ENCODE assay signal across 28 cellular contexts in the genomic region with DNA sequence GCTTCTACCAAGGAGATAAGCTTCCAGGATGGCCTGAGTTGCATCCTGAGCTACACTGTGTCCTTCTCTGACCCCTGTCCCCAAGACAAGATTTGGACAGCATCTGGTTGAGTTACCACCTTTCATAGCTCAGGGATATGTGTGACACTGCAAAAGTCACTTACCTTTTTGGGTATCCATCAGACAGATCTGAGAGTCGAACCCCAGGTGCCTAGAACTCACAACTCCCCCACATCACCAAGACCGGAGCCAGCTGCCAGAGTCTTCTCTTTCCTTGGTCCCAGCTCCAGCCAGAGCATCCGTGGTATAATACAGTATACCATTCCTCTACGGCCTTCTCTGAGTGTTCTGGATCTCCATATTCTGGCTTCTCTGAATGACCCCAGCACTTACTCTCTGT.
"Had no signal": no experiment of that assay in that cellular context is flagged by ENCODE, and none has a peak within 500 bp of the region (broad histone marks: within the 10 kb centered on the region; RNA-seq: fewer than 3 reads in every experiment).

No MANE protein-coding gene starts in this region.

- H3K9me3 Mint-ChIP-seq: endodermal cell; stimulated activated effector memory CD8-positive, alpha-beta T cell treated with anti-CD3 and anti-CD28 coated beads, Interleukin-12 subunit alpha, Interleukin-12 subunit beta, amount 100 ng/mL, for 72 hours; stimulated activated naive CD8-positive, alpha-beta T cell treated with anti-CD3 and anti-CD28 coated beads, Interleukin-15, Interleukin-2, amounts not matched to agents 100 ng/mL and 50 ng/mL, for 24 hours had no signal

- DNase-seq: cortex of kidney; dorsolateral prefrontal cortex; effector CD4-positive, alpha-beta T cell; endodermal cell; foreskin keratinocyte; heart left ventricle; left cardiac atrium; left lung; mesendoderm; midbrain; naive thymus-derived CD4-positive, alpha-beta T cell; posterior cingulate gyrus; psoas muscle; right cardiac atrium; sigmoid colon; stimulated activated CD4-positive, alpha-beta T cell treated with anti-CD3 and anti-CD28 coated beads, Interleukin-2, amount 100 ng/mL, for 24 hours; stimulated activated CD4-positive, alpha-beta T cell treated with anti-CD3 and anti-CD28 coated beads, Interleukin-4, amount 100 ng/mL, for 24 hours; upper lobe of left lung had no signal

- H3K27me3 Mint-ChIP-seq: naive thymus-derived CD4-positive, alpha-beta T cell; stimulated activated naive CD8-positive, alpha-beta T cell treated with anti-CD3 and anti-CD28 coated beads, Interleukin-15, Interleukin-2, amounts not matched to agents 100 ng/mL and 50 ng/mL, for 24 hours had no signal

- ATAC-seq: esophagus mucosa; foreskin keratinocyte; gastroesophageal sphincter; heart left ventricle; left cardiac atrium; left lung; naive thymus-derived CD4-positive, alpha-beta T cell; psoas muscle; right cardiac atrium; stimulated activated effector memory CD8-positive, alpha-beta T cell treated with anti-CD3 and anti-CD28 coated beads, Interleukin-12 subunit alpha, Interleukin-12 subunit beta, amount 100 ng/mL, for 72 hours had no signal

- H3K27ac Mint-ChIP-seq: endodermal cell; naive thymus-derived CD4-positive, alpha-beta T cell; nephron; neural progenitor cell; stimulated activated effector memory CD8-positive, alpha-beta T cell treated with anti-CD3 and anti-CD28 coated beads, Interleukin-12 subunit alpha, Interleukin-12 subunit beta, amount 100 ng/mL, for 72 hours; stimulated activated naive CD8-positive, alpha-beta T cell treated with anti-CD3 and anti-CD28 coated beads, Interleukin-15, Interleukin-2, amounts not matched to agents 100 ng/mL and 50 ng/mL, for 24 hours had no signal

- H3K27ac ChIP-seq: dorsolateral prefrontal cortex, epithelial cell of prostate, foreskin keratinocyte, gastroesophageal sphincter, heart left ventricle, hepatocyte, left lung, neural progenitor cell, psoas muscle, sigmoid colon, thoracic aorta, tibial nerve, upper lobe of left lung had no signal

- H3K4me3 Mint-ChIP-seq: endodermal cell; naive thymus-derived CD4-positive, alpha-beta T cell; nephron; neural progenitor cell; stimulated activated effector memory CD8-positive, alpha-beta T cell treated with anti-CD3 and anti-CD28 coated beads, Interleukin-12 subunit alpha, Interleukin-12 subunit beta, amount 100 ng/mL, for 72 hours; stimulated activated naive CD8-positive, alpha-beta T cell treated with anti-CD3 and anti-CD28 coated beads, Interleukin-15, Interleukin-2, amounts not matched to agents 100 ng/mL and 50 ng/mL, for 24 hours had no signal

- H3K36me3 Mint-ChIP-seq: neural progenitor cell; stimulated activated effector memory CD8-positive, alpha-beta T cell treated with anti-CD3 and anti-CD28 coated beads, Interleukin-12 subunit alpha, Interleukin-12 subunit beta, amount 100 ng/mL, for 72 hours had no signal

- H3K4me1 Mint-ChIP-seq: nephron; stimulated activated effector memory CD8-positive, alpha-beta T cell treated with anti-CD3 and anti-CD28 coated beads, Interleukin-12 subunit alpha, Interleukin-12 subunit beta, amount 100 ng/mL, for 72 hours had no signal
